23 cellular contexts compared by ENCODE assay signal in genomic region chr2:178877874-178878273, GRCh38.
"Had no signal": no experiment of that assay in that cellular context is flagged by ENCODE, and none has a peak within 500 bp of the region (broad histone marks: within the 10 kb centered on the region; RNA-seq: fewer than 3 reads in every experiment).

No MANE protein-coding gene starts in this region.

- H3K27ac ChIP-seq: SJSA1 had no signal

- ATAC-seq: activated CD8-positive, alpha-beta memory T cell treated with anti-CD3 and anti-CD28 coated beads, Interleukin-2, amount 10 ng/mL, durations not matched to agents 7 days and 5 days; Panc1; Right ventricle myocardium inferior; T-helper 17 cell had no signal

- H3K4me3 ChIP-seq: SJSA1 had no signal

- H3K9me3 ChIP-seq: SJSA1 had no signal

- H3K4me1 ChIP-seq: SJSA1 had no signal

- H3K36me3 ChIP-seq: SJSA1 had no signal

- DNase-seq: activated B cell treated with CpG ODN at 0.5 μM for 24 hours; activated CD4-positive, alpha-beta T cell treated with anti-CD3 and anti-CD28 coated beads for 1 hour; activated CD4-positive, alpha-beta T cell treated with anti-CD3 and anti-CD28 coated beads, Interleukin-2, amount 10 ng/mL, durations not matched to agents 24 days and 14 days; activated CD4-positive, alpha-beta T cell treated with anti-CD3 and anti-CD28 coated beads, Interleukin-2, amount 50 U/mL, for 48 hours; activated CD8-positive, alpha-beta memory T cell treated with anti-CD3 and anti-CD28 coated beads, Interleukin-2, amount 10 ng/mL, durations not matched to agents 7 days and 5 days; activated effector memory CD4-positive, alpha-beta T cell treated with Interleukin-2 at 50 U/mL for 16 hours; activated naive CD4-positive, alpha-beta T cell; activated T-cell treated with anti-CD3 and anti-CD28 coated beads, Interleukin-2, amount 50 U/mL, for 24 hours; IMR-90; KG1; NCI-H1105 treated with DMSO at 0.1 percent for 48 hours; NCI-H1930; NCI-H2171; NCI-H2227 treated with DMSO at 0.1 percent for 48 hours; NCI-H446 treated with DMSO at 0.1 percent for 48 hours; NCI-H524 treated with DMSO at 0.1 percent for 48 hours; NCI-H748 treated with DMSO at 0.1 percent for 48 hours; RPMI8226; T-helper 17 cell; T-helper 9 cell had no signal
